Comparison of ENCODE assay signal across 1 cellular context in the genomic region with DNA sequence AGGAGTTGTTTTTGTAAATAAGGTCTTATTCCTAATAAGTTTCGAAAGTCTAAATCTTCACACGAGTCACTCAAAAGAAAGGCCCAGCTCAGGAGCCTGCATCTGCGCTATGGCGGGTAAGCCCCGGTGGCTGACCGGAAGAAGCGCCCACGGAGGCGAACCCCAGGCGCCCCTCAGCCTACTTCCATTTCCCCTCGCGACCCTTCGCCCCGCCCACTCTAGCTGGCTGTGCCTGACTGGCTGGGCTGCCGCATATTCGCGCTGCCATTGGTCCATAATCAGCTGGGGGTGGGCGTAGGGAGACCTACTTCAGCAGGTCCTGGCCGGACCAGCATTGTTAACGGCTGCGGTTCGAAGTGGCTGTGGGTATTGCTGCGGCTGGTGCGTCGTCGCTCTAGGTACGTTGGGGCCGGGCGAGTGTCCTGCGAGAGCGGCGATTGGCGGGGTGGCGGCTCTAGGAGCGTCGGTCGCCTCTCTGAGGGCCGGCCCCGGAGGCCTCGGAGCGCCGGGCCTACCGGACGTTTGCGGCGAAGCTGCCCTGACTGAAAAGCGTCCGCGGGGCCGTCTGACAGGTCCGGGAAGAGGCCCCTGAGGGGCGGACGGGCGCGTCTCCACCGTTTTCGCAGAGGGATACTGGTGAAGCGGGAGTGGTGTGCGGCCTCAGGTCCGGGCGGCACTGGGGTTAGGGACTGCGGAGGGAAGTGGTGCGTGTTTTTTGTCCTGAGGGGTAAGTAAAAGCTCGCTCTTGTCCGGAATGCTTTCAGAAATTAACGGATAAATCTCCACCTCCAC.
TF ChIP-seq lines count a peak whose summit lies in the region.

A gene with protein sequence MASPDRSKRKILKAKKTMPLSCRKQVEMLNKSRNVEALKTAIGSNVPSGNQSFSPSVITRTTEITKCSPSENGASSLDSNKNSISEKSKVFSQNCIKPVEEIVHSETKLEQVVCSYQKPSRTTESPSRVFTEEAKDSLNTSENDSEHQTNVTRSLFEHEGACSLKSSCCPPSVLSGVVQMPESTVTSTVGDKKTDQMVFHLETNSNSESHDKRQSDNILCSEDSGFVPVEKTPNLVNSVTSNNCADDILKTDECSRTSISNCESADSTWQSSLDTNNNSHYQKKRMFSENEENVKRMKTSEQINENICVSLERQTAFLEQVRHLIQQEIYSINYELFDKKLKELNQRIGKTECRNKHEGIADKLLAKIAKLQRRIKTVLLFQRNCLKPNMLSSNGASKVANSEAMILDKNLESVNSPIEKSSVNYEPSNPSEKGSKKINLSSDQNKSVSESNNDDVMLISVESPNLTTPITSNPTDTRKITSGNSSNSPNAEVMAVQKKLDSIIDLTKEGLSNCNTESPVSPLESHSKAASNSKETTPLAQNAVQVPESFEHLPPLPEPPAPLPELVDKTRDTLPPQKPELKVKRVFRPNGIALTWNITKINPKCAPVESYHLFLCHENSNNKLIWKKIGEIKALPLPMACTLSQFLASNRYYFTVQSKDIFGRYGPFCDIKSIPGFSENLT (plus strand): TSS at position 337 of the 792 bp plus-strand sequence. CDS start 44,560 bp downstream, outside the sequence.

TF ChIP-seq in GM12878, 131 proteins besides CTCF, POLR2A, EP300 and RAD21 (continued from another document):
- TF ChIP-seq, protein P1, sequence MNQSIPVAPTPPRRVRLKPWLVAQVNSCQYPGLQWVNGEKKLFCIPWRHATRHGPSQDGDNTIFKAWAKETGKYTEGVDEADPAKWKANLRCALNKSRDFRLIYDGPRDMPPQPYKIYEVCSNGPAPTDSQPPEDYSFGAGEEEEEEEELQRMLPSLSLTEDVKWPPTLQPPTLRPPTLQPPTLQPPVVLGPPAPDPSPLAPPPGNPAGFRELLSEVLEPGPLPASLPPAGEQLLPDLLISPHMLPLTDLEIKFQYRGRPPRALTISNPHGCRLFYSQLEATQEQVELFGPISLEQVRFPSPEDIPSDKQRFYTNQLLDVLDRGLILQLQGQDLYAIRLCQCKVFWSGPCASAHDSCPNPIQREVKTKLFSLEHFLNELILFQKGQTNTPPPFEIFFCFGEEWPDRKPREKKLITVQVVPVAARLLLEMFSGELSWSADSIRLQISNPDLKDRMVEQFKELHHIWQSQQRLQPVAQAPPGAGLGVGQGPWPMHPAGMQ (IDR thresholded peaks at IDR 0.05; ENCODE audit: borderline replicate concordance): peak; percentile 22; the same call in 1 of the 2 replicates
- TF ChIP-seq, protein P2, sequence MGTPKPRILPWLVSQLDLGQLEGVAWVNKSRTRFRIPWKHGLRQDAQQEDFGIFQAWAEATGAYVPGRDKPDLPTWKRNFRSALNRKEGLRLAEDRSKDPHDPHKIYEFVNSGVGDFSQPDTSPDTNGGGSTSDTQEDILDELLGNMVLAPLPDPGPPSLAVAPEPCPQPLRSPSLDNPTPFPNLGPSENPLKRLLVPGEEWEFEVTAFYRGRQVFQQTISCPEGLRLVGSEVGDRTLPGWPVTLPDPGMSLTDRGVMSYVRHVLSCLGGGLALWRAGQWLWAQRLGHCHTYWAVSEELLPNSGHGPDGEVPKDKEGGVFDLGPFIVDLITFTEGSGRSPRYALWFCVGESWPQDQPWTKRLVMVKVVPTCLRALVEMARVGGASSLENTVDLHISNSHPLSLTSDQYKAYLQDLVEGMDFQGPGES (IDR thresholded peaks at IDR 0.05): peak; percentile 42; the same call in 1 of the 2 replicates
- TF ChIP-seq, protein P3, sequence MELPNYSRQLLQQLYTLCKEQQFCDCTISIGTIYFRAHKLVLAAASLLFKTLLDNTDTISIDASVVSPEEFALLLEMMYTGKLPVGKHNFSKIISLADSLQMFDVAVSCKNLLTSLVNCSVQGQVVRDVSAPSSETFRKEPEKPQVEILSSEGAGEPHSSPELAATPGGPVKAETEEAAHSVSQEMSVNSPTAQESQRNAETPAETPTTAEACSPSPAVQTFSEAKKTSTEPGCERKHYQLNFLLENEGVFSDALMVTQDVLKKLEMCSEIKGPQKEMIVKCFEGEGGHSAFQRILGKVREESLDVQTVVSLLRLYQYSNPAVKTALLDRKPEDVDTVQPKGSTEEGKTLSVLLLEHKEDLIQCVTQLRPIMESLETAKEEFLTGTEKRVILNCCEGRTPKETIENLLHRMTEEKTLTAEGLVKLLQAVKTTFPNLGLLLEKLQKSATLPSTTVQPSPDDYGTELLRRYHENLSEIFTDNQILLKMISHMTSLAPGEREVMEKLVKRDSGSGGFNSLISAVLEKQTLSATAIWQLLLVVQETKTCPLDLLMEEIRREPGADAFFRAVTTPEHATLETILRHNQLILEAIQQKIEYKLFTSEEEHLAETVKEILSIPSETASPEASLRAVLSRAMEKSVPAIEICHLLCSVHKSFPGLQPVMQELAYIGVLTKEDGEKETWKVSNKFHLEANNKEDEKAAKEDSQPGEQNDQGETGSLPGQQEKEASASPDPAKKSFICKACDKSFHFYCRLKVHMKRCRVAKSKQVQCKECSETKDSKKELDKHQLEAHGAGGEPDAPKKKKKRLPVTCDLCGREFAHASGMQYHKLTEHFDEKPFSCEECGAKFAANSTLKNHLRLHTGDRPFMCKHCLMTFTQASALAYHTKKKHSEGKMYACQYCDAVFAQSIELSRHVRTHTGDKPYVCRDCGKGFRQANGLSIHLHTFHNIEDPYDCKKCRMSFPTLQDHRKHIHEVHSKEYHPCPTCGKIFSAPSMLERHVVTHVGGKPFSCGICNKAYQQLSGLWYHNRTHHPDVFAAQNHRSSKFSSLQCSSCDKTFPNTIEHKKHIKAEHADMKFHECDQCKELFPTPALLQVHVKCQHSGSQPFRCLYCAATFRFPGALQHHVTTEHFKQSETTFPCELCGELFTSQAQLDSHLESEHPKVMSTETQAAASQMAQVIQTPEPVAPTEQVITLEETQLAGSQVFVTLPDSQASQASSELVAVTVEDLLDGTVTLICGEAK (IDR thresholded peaks at IDR 0.05; ENCODE audit: borderline replicate concordance): peak; percentile 49; the same call in 1 of the 2 replicates
- TF ChIP-seq, protein P4, sequence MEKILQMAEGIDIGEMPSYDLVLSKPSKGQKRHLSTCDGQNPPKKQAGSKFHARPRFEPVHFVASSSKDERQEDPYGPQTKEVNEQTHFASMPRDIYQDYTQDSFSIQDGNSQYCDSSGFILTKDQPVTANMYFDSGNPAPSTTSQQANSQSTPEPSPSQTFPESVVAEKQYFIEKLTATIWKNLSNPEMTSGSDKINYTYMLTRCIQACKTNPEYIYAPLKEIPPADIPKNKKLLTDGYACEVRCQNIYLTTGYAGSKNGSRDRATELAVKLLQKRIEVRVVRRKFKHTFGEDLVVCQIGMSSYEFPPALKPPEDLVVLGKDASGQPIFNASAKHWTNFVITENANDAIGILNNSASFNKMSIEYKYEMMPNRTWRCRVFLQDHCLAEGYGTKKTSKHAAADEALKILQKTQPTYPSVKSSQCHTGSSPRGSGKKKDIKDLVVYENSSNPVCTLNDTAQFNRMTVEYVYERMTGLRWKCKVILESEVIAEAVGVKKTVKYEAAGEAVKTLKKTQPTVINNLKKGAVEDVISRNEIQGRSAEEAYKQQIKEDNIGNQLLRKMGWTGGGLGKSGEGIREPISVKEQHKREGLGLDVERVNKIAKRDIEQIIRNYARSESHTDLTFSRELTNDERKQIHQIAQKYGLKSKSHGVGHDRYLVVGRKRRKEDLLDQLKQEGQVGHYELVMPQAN (conservative IDR thresholded peaks at IDR 0.05): peak; percentile 47; the same call in 1 of the 2 replicates
- TF ChIP-seq HDAC2 (IDR thresholded peaks at IDR 0.05): no peak
- peak; percentile 82 for TF ChIP-seq RUNX3 (IDR thresholded peaks at IDR 0.05; ENCODE audit: low read length)
- TF ChIP-seq BACH1 (IDR thresholded peaks at IDR 0.05; ENCODE audit: borderline replicate concordance): no peak; the same call in 1 of the 2 replicates
- TF ChIP-seq ZSCAN29 (IDR thresholded peaks at IDR 0.05): no peak
- 0 out of 2 replicates have a peak, but pooled peaks have one; percentile 9 for TF ChIP-seq ATF7 (IDR thresholded peaks at IDR 0.05; ENCODE audit: low read depth)
- TF ChIP-seq, protein P5, sequence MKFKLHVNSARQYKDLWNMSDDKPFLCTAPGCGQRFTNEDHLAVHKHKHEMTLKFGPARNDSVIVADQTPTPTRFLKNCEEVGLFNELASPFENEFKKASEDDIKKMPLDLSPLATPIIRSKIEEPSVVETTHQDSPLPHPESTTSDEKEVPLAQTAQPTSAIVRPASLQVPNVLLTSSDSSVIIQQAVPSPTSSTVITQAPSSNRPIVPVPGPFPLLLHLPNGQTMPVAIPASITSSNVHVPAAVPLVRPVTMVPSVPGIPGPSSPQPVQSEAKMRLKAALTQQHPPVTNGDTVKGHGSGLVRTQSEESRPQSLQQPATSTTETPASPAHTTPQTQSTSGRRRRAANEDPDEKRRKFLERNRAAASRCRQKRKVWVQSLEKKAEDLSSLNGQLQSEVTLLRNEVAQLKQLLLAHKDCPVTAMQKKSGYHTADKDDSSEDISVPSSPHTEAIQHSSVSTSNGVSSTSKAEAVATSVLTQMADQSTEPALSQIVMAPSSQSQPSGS (IDR thresholded peaks at IDR 0.05; ENCODE audit: low read length): no peak
- TF ChIP-seq TCF12 (IDR thresholded peaks at IDR 0.05; ENCODE audit: low read depth, low read length): 0 out of 2 replicates have a peak, but pooled peaks have one; percentile 6
- TF ChIP-seq YY1 (IDR thresholded peaks at IDR 0.05; ENCODE audit: low read depth, low read length): peak; percentile 69
- TF ChIP-seq IKZF1 (conservative IDR thresholded peaks at IDR 0.05): peak; percentile 76
- TF ChIP-seq, protein P6, sequence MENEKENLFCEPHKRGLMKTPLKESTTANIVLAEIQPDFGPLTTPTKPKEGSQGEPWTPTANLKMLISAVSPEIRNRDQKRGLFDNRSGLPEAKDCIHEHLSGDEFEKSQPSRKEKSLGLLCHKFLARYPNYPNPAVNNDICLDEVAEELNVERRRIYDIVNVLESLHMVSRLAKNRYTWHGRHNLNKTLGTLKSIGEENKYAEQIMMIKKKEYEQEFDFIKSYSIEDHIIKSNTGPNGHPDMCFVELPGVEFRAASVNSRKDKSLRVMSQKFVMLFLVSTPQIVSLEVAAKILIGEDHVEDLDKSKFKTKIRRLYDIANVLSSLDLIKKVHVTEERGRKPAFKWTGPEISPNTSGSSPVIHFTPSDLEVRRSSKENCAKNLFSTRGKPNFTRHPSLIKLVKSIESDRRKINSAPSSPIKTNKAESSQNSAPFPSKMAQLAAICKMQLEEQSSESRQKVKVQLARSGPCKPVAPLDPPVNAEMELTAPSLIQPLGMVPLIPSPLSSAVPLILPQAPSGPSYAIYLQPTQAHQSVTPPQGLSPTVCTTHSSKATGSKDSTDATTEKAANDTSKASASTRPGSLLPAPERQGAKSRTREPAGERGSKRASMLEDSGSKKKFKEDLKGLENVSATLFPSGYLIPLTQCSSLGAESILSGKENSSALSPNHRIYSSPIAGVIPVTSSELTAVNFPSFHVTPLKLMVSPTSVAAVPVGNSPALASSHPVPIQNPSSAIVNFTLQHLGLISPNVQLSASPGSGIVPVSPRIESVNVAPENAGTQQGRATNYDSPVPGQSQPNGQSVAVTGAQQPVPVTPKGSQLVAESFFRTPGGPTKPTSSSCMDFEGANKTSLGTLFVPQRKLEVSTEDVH (IDR thresholded peaks at IDR 0.05; ENCODE audit: low read depth, partially characterized antibody): no peak
- TF ChIP-seq KAT2A (conservative IDR thresholded peaks at IDR 0.05; ENCODE audit: control insufficient read depth, low read depth, low read length): no peak
- peak; percentile 98 for TF ChIP-seq CBX5 (IDR thresholded peaks at IDR 0.05; ENCODE audit: low read depth)
